ENCODE assay signal across 20 cellular contexts in the genomic region with DNA sequence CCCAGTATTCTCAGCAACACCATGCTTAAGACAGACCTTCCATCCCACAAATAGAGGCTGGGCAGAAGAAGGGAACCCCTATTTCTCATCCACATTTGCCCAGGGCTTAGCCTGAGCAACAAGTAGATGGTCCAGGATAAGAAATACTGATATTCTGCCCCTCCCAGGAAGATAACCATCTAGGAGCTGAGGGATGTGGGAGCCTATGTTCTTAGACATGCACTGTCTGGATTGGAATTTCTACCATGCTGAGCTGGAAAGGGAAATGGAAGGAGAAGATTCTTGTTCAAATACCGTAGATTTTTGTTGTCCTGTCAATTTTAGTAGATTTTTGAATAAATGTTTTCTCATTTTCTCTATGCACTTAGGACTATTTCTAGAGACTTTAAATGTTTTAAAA.
A peak's percentile ranks its signal among the peaks of the same experiment; 100 is the strongest.
DNase-seq lines count a peak whose midpoint lies in the region; ATAC-seq, FAIRE-seq and TF ChIP-seq lines count a peak whose summit lies in the region.
"Had no signal": no experiment of that assay in that cellular context is flagged by ENCODE, and none has a peak within 500 bp of the region (broad histone marks: within the 10 kb centered on the region; RNA-seq: fewer than 3 reads in every experiment).

No MANE protein-coding gene starts in this region.

- H3K4ac ChIP-seq in trophoblast cell (ENCODE audit: low read depth, low read length) = no peak overlapping the region

- no peak overlapping the region for H3K18ac ChIP-seq in trophoblast cell (ENCODE audit: low read length)

- H3K4me3 Mint-ChIP-seq in GM23338 = no peak overlapping the region
- H3K4me3 Mint-ChIP-seq in activated CD4-positive, alpha-beta memory T cell treated with anti-CD3 and anti-CD28 coated beads for 36 hours = no peak overlapping the region
- H3K4me3 Mint-ChIP-seq: B cell; CD4-positive, CD25-positive, alpha-beta regulatory T cell; CD8-positive, alpha-beta T cell; H9 had no signal

- H2AFZ ChIP-seq in GM23338 (0 out of 2 replicates have a peak overlapping the region, but pooled peaks have one; percentile 5), trophoblast cell (ENCODE audit: insufficient read depth, low read length, poor library complexity) (no peak overlapping the region)
- H2AFZ ChIP-seq: GM23248 had no signal

- H3K79me1 ChIP-seq in trophoblast cell (ENCODE audit: low read length) = no peaks in the 10 kb centered on the region

- no peaks in the 10 kb centered on the region for H3K27me3 ChIP-seq in GM23338 (ENCODE audit: insufficient read depth)
- H3K27me3 ChIP-seq in adipocyte (replicated peaks; ENCODE audit: control insufficient read depth, insufficient read depth, low read length) = no peaks in the 10 kb centered on the region
- no peaks in the 10 kb centered on the region for H3K27me3 ChIP-seq in trophoblast cell (ENCODE audit: insufficient read depth, low read length)
- H3K27me3 ChIP-seq: BLaER1 had no signal

- no peak overlapping the region for H3K4me2 ChIP-seq in GM23338
- peak overlapping the region; percentile 27 for H3K4me2 ChIP-seq in trophoblast cell (ENCODE audit: low read length)
- H3K4me2 ChIP-seq: BLaER1 had no signal

- no peak overlapping the region for H3K14ac ChIP-seq in trophoblast cell (ENCODE audit: low read length)

- H3K36me3 ChIP-seq in GM23338 (ENCODE audit: insufficient read depth) (no peaks in the 10 kb centered on the region), adipocyte (ENCODE audit: control insufficient read depth, insufficient read depth, low read length, severe bottlenecking) (no peaks in the 10 kb centered on the region), trophoblast cell (ENCODE audit: control insufficient read depth in 1 of 2, insufficient read depth in 2 of 2, low read length in 2 of 2) (no peaks in the 10 kb centered on the region)
- H3K36me3 ChIP-seq: BLaER1 had no signal

- no peaks in the 10 kb centered on the region for H3F3A ChIP-seq in GM23338 (replicated peaks; ENCODE audit: low read depth)

- no CpG with 5 or more reads among the region's 1 CpG for WGBS in trophoblast cell (ENCODE audit: extremely low coverage, insufficient coverage, insufficient read length)

- no peak overlapping the region for H4K8ac ChIP-seq in trophoblast cell (ENCODE audit: low read depth, low read length)

- peak overlapping the region; percentile 31 for H4K91ac ChIP-seq in trophoblast cell (ENCODE audit: low read depth, low read length)

- no peak overlapping the region for H3K27ac ChIP-seq in GM23338 (ENCODE audit: low read depth)
- peak overlapping the region; percentile 23 for H3K27ac ChIP-seq in trophoblast cell (ENCODE audit: low read depth, low read length)
- H3K27ac ChIP-seq: BLaER1, C4-2B, GM23248 had no signal

- no peaks in the 10 kb centered on the region for H3K27me3 Mint-ChIP-seq in GM23338 (ENCODE audit: insufficient read depth, low read depth, poor library complexity)
- no peaks in the 10 kb centered on the region for H3K27me3 Mint-ChIP-seq in activated CD4-positive, alpha-beta memory T cell treated with anti-CD3 and anti-CD28 coated beads for 36 hours
- H3K27me3 Mint-ChIP-seq: B cell; CD4-positive, CD25-positive, alpha-beta regulatory T cell had no signal

- no peak for ATAC-seq in GM23338
- ATAC-seq: CD8-positive, alpha-beta T cell; HCT116 had no signal

- no peaks in the 10 kb centered on the region for H3K4me1 ChIP-seq in GM23338 (ENCODE audit: insufficient read depth)
- no peaks in the 10 kb centered on the region for H3K4me1 ChIP-seq in adipocyte (ENCODE audit: control insufficient read depth, insufficient read depth, low read length)
- peaks cover 2 to 4% of the 10 kb centered on the region in 2 experiments for H3K4me1 ChIP-seq in trophoblast cell (ENCODE audit: control insufficient read depth in 1 of 2, insufficient read depth in 2 of 2, low read length in 2 of 2)
- H3K4me1 ChIP-seq: BLaER1, Caco-2 had no signal

- H4K20me1 ChIP-seq in GM23338 (replicated peaks; ENCODE audit: insufficient read depth) = no peaks in the 10 kb centered on the region
- H4K20me1 ChIP-seq: BLaER1 had no signal

- no peaks in the 10 kb centered on the region for H3K4me1 Mint-ChIP-seq in GM23338
- no peaks in the 10 kb centered on the region for H3K4me1 Mint-ChIP-seq in activated CD4-positive, alpha-beta memory T cell treated with anti-CD3 and anti-CD28 coated beads for 36 hours (ENCODE audit: low read depth)
- H3K4me1 Mint-ChIP-seq: B cell; CD4-positive, CD25-positive, alpha-beta regulatory T cell had no signal

- no peak for FAIRE-seq in D721Med (lab: Jason Lieb, UNC)
- FAIRE-seq: GM12891, GM18507 had no signal

- H2AK5ac ChIP-seq in trophoblast cell (ENCODE audit: low read length) = no peak overlapping the region

- H3K9ac ChIP-seq in adipocyte (ENCODE audit: low read length) (no peak overlapping the region), trophoblast cell (ENCODE audit: low read length) (no peak overlapping the region)
- H3K9ac ChIP-seq: BLaER1, GM23248 had no signal

- peaks cover 6% of the 10 kb centered on the region; the same call in 2 of the 3 replicates for H3K36me3 Mint-ChIP-seq in GM23338 (ENCODE audit: low read depth)
- H3K36me3 Mint-ChIP-seq in activated CD4-positive, alpha-beta memory T cell treated with anti-CD3 and anti-CD28 coated beads for 36 hours = no peaks in the 10 kb centered on the region
- H3K36me3 Mint-ChIP-seq: CD4-positive, CD25-positive, alpha-beta regulatory T cell; CD8-positive, alpha-beta T cell had no signal

- no peak overlapping the region for H4K12ac ChIP-seq in trophoblast cell (ENCODE audit: low read depth, low read length)

- H3K4me3 ChIP-seq in GM23338 (no peak overlapping the region), adipocyte (ENCODE audit: low read length) (no peak overlapping the region), trophoblast cell (ENCODE audit: low read depth, low read length) (no peak overlapping the region)
- H3K4me3 ChIP-seq: BLaER1, GM23248 had no signal

- DNase-seq in GM23338 (ENCODE audit: low spot score) (no peak), adipocyte (ENCODE audit: low read depth) (peak; percentile 1), trophoblast cell (peak; percentile 60 to 88), D721Med (ENCODE audit: insufficient read length, low spot score) (no peak)
- DNase-seq in activated CD4-positive, alpha-beta memory T cell treated with anti-CD3 and anti-CD28 coated beads for 36 hours = no peak
- DNase-seq in activated CD4-positive, CD25-positive, alpha-beta regulatory T cell (lab: John Stamatoyannopoulos, UW) = no peak
- DNase-seq: Caco-2; CD4-positive, CD25-positive, alpha-beta regulatory T cell; CD8-positive, alpha-beta T cell; DMS 273 treated with DMSO at 0.1 percent for 48 hours; DMS79; GF-D8; GM23248; H9 had no signal

- no peak overlapping the region for H3K27ac Mint-ChIP-seq in GM23338
- H3K27ac Mint-ChIP-seq in activated CD4-positive, alpha-beta memory T cell treated with anti-CD3 and anti-CD28 coated beads for 36 hours = no peak overlapping the region
- H3K27ac Mint-ChIP-seq: B cell; CD4-positive, CD25-positive, alpha-beta regulatory T cell; CD8-positive, alpha-beta T cell; H9 had no signal

- no peaks in the 10 kb centered on the region for H3K9me3 ChIP-seq in adipocyte (ENCODE audit: control insufficient read depth, low read length)
- H3K9me3 ChIP-seq in trophoblast cell (ENCODE audit: insufficient read depth, low read depth, low read length) = no peaks in the 10 kb centered on the region
- H3K9me3 ChIP-seq: Caco-2 had no signal

- no peaks in the 10 kb centered on the region for H3K79me2 ChIP-seq in GM23338 (replicated peaks; ENCODE audit: insufficient read depth)
- no peaks in the 10 kb centered on the region for H3K79me2 ChIP-seq in trophoblast cell (ENCODE audit: control insufficient read depth, insufficient read depth, low read length, poor library complexity)

- CTCF ChIA-PET in activated CD4-positive, alpha-beta memory T cell treated with anti-CD3 and anti-CD28 coated beads for 36 hours (lab: Charles Lee) = no interaction called here

- POLR2A ChIA-PET in activated CD4-positive, alpha-beta memory T cell treated with anti-CD3 and anti-CD28 coated beads for 36 hours (lab: Charles Lee) = no interaction called here

- 0 out of 2 replicates have a peak, but pooled peaks cover 4% of the 10 kb centered on the region for H3K9me2 ChIP-seq in GM23338 (ENCODE audit: insufficient read depth)

- peaks cover 9% of the 10 kb centered on the region; the same call in 2 of the 3 replicates for H3K9me3 Mint-ChIP-seq in GM23338
- peaks cover 14% of the 10 kb centered on the region for H3K9me3 Mint-ChIP-seq in activated CD4-positive, alpha-beta memory T cell treated with anti-CD3 and anti-CD28 coated beads for 36 hours

- peak overlapping the region; percentile 51 for H2BK5ac ChIP-seq in trophoblast cell (ENCODE audit: low read depth, low read length, poor library complexity)

- no peak overlapping the region for H2BK12ac ChIP-seq in trophoblast cell (ENCODE audit: low read length)

- no peak for TF ChIP-seq CTCF in GM23338 (conservative IDR thresholded peaks at IDR 0.05; ENCODE audit: low read depth in 2 of 2)
- no peak for TF ChIP-seq CTCF in D721Med (IDR thresholded peaks at IDR 0.05; ENCODE audit: insufficient read depth, missing control alignments)

- H2BK120ac ChIP-seq in trophoblast cell (ENCODE audit: insufficient read depth, low read length, poor library complexity) = no peak overlapping the region

- no peak overlapping the region for H3K23ac ChIP-seq in trophoblast cell (ENCODE audit: low read length)

- intact Hi-C loops in activated CD4-positive, alpha-beta memory T cell treated with anti-CD3 and anti-CD28 coated beads for 36 hours (cut with micrococcal nuclease) = no loop called here

Comparison
In these comparisons a context has a peak if more than half of its experiments do, and no peak if none do; other contexts are left out.
1. DNase-seq: peak in adipocyte (single experiment) and trophoblast cell (2 of 2); none in GM23338 (single experiment), activated CD4-positive, alpha-beta memory T cell treated with anti-CD3 and anti-CD28 coated beads for 36 hours (single experiment), activated CD4-positive, CD25-positive, alpha-beta regulatory T cell (0 of 4) and D721Med (single experiment).